ENCODE assay signal across 8 cellular contexts in the genomic region with DNA sequence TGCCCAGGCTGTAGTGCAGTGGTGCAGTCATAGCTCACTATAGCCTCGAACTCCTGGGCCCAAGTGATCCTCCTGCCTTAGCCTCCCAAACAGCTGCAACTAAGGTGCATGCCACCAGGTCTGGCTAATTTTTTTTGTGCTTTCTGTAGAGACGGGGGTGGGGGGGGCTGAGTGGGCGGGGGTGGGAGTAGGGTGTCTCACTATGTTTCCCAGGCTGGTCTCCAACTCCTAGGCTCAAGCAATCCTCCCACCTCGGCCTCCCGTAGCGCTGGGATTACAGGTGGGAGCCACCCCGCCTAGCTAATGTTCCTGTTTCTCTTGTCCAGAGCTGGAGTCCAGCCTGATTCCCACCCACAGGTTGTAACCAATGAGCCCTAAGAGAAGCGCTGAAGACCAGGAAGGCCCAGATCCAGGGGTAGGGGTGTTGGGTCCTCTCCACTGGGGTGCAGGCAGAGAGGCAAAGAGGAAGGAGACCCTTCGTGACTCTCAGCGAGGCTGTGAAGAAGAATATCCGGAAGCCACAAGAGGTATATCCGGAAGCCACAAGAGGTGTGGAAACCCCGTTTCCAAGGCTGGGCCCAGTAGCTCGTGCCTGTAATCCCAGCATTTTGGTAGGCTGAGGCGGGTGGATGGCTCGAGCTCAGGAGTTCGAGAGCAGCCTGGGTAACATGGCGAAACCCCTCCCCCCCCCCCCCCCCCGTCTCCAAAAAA.
DNase-seq lines count a peak whose midpoint lies in the region; ATAC-seq and TF ChIP-seq lines count a peak whose summit lies in the region.

No MANE protein-coding gene starts in this region.

- H3K27me3 Mint-ChIP-seq in activated naive CD4-positive, alpha-beta T cell treated with anti-CD3 and anti-CD28 coated beads, Interleukin-2, amount 50 U/mL, for 24 hours, result no peaks in the 10 kb centered on the region

- peaks cover 2% of the 10 kb centered on the region for H3K36me3 Mint-ChIP-seq in activated naive CD4-positive, alpha-beta T cell treated with anti-CD3 and anti-CD28 coated beads, Interleukin-2, amount 50 U/mL, for 24 hours

- H3K36me3 ChIP-seq in RWPE2 (ENCODE audit: low read depth), result peaks cover 14% of the 10 kb centered on the region

- H3K4me1 Mint-ChIP-seq in activated naive CD4-positive, alpha-beta T cell treated with anti-CD3 and anti-CD28 coated beads, Interleukin-2, amount 50 U/mL, for 24 hours, result peaks cover 21% of the 10 kb centered on the region

- H3K9me3 Mint-ChIP-seq in activated naive CD4-positive, alpha-beta T cell treated with anti-CD3 and anti-CD28 coated beads, Interleukin-2, amount 50 U/mL, for 24 hours, result no peaks in the 10 kb centered on the region

- peak; percentile 49 for DNase-seq in NCI-H1436 (lab: John Stamatoyannopoulos, UW)
- no peak for DNase-seq in NCI-H1436 treated with DMSO at 0.1 percent for 48 hours (lab: John Stamatoyannopoulos, UW)
- peak; percentile 49 for DNase-seq in RWPE2 (ENCODE audit: low spot score)
- DNase-seq in stimulated activated CD4-positive, alpha-beta T cell treated with anti-CD3 and anti-CD28 coated beads, Interleukin-2, amount 100 ng/mL, for 4 hours (ENCODE audit: low read depth), result peak; percentile 8
- DNase-seq in middle frontal gyrus (ENCODE audit: extremely low spot score, low spot score), result no peak
- DNase-seq in DMS 273 (lab: John Stamatoyannopoulos, UW; ENCODE audit: unreplicated experiment), result no peak

- H3K4me3 ChIP-seq in RWPE2 (ENCODE audit: severe bottlenecking), result peak overlapping the region; percentile 89
- H3K4me3 ChIP-seq in iPS-11a (ENCODE audit: low read depth, low read length), result peak overlapping the region; percentile 43

- no peaks in the 10 kb centered on the region for H3K4me1 ChIP-seq in RWPE2 (ENCODE audit: insufficient read depth, poor library complexity, severe bottlenecking)

- H3K27me3 ChIP-seq in RWPE2 (ENCODE audit: insufficient read depth, poor library complexity, severe bottlenecking), result no peaks in the 10 kb centered on the region

- H3K27ac Mint-ChIP-seq in activated naive CD4-positive, alpha-beta T cell treated with anti-CD3 and anti-CD28 coated beads, Interleukin-2, amount 50 U/mL, for 24 hours, result peak overlapping the region; percentile 88

- H3K9me3 ChIP-seq in RWPE2 (ENCODE audit: severe bottlenecking), result no peaks in the 10 kb centered on the region

- no peak for ATAC-seq in RWPE2 (ENCODE audit: low read depth)

- no peak for TF ChIP-seq CTCF in RWPE2 (IDR thresholded peaks at IDR 0.05; ENCODE audit: poor library complexity, severe bottlenecking)

- peak overlapping the region; percentile 26 for H3K27ac ChIP-seq in RWPE2 (ENCODE audit: poor library complexity, severe bottlenecking)

- peak overlapping the region; percentile 79 for H3K4me3 Mint-ChIP-seq in activated naive CD4-positive, alpha-beta T cell treated with anti-CD3 and anti-CD28 coated beads, Interleukin-2, amount 50 U/mL, for 24 hours

Comparison
In these comparisons a context has a peak if more than half of its experiments do, and no peak if none do; other contexts are left out.
1. DNase-seq: peak in NCI-H1436 (single experiment), RWPE2 (single experiment) and stimulated activated CD4-positive, alpha-beta T cell treated with anti-CD3 and anti-CD28 coated beads, Interleukin-2, amount 100 ng/mL, for 4 hours (single experiment); none in NCI-H1436 treated with DMSO at 0.1 percent for 48 hours (single experiment), middle frontal gyrus (single experiment) and DMS 273 (single experiment).